23 cellular contexts compared by ENCODE assay signal in the genomic region with DNA sequence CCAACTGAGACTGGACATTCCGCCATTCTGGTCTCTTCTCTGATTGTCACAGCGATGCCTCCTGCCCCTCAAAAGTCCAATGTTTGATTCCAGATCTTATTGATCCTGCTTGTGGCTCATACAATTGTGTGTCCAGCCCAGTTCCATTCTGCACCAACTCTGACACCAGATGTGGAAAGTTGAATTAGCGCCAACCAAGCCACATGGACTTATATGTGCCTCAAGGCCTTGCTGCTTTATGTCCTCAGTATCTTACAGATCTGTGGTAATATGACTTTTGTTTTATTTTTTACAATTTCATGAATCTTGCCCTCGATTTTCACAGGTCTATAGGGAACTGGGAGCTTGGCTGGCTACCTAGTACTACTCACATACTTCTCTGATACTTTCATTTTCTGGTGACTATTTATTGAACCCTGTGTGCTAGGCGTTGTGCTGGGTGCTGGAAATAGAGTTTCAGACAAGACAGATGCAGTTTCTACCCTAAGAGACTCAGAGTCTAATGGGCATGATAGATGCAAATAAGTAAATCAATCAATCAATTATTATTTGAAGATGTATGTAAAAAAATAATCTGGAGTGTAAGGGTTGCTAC.
A peak's percentile ranks its signal among the peaks of the same experiment; 100 is the strongest.
DNase-seq lines count a peak whose midpoint lies in the region; ATAC-seq and TF ChIP-seq lines count a peak whose summit lies in the region.
"Had no signal": no experiment of that assay in that cellular context is flagged by ENCODE, and none has a peak within 500 bp of the region (broad histone marks: within the 10 kb centered on the region; RNA-seq: fewer than 3 reads in every experiment).

No MANE protein-coding gene starts in this region.

- H3F3A ChIP-seq in SK-N-SH (replicated peaks; ENCODE audit: insufficient read depth) (no peaks in the 10 kb centered on the region), neural progenitor cell (ENCODE audit: low read depth) (no peaks in the 10 kb centered on the region)

- H3K79me1 ChIP-seq in H9 (ENCODE audit: insufficient read depth, low read depth, low read length, poor library complexity, severe bottlenecking): no peaks in the 10 kb centered on the region

- H3K4me3 Mint-ChIP-seq in neural progenitor cell (no peak overlapping the region), H9 (no peak overlapping the region)
- H3K4me3 Mint-ChIP-seq: B cell; CD14-positive monocyte; HFFc6; IgD-negative memory B cell; T-helper 1 cell treated with Interleukin-12 subunit alpha and Interleukin-12 subunit beta and Interleukin-4 antibody, amounts not matched to agents 30 μg/mL and 1 μg/mL, for 36 hours had no signal

- no peaks in the 10 kb centered on the region for H3K23me2 ChIP-seq in H9 (ENCODE audit: insufficient read length, low read depth, low read length, poor library complexity, severe bottlenecking)

- peaks cover 15% of the 10 kb centered on the region for H3K9me3 Mint-ChIP-seq in neural progenitor cell
- H3K9me3 Mint-ChIP-seq in H9: no peaks in the 10 kb centered on the region; a peak in 2 of 5 replicates
- H3K9me3 Mint-ChIP-seq: IgD-negative memory B cell; T-helper 1 cell treated with Interleukin-12 subunit alpha and Interleukin-12 subunit beta and Interleukin-4 antibody, amounts not matched to agents 30 μg/mL and 1 μg/mL, for 36 hours had no signal

- no peaks in the 10 kb centered on the region for H4K20me1 ChIP-seq in SK-N-SH (ENCODE audit: insufficient read depth)
- no peaks in the 10 kb centered on the region for H4K20me1 ChIP-seq in neural progenitor cell (ENCODE audit: low read depth)
- no peaks in the 10 kb centered on the region for H4K20me1 ChIP-seq in H9 (ENCODE audit: control insufficient read depth, insufficient read depth, insufficient read length)

- DNase-seq in SK-N-SH (no peak), neural progenitor cell (ENCODE audit: low spot score) (no peak), suprapubic skin (ENCODE audit: low spot score in 2 of 2) (no peak), retina (no peak), H9 (no peak)
- DNase-seq: 8988T, DMS79 treated with DMSO at 0.1 percent for 48 hours, H7, HFFc6, Karpas-422, NCI-H1417, NCI-H187, NCI-H446 treated with DMSO at 0.1 percent for 48 hours, NCI-H526 treated with DMSO at 0.1 percent for 48 hours had no signal

- H3K9ac ChIP-seq in SK-N-SH: no peak overlapping the region
- no peak overlapping the region for H3K9ac ChIP-seq in neural progenitor cell
- H3K9ac ChIP-seq in H9 (ENCODE audit: extremely low read depth, insufficient read length, low read length): no peak overlapping the region

- H2BK120ac ChIP-seq in H9 (ENCODE audit: low read depth, low read length, poor library complexity, severe bottlenecking): no peak overlapping the region

- no peak overlapping the region for H4K5ac ChIP-seq in H9 (ENCODE audit: insufficient read length, low read depth, low read length)

- no peak for TF ChIP-seq POLR2A in suprapubic skin (IDR thresholded peaks at IDR 0.05)

- no peak overlapping the region for H2BK15ac ChIP-seq in H9 (ENCODE audit: low read depth, low read length)

- H3K4me1 ChIP-seq in SK-N-SH (ENCODE audit: control insufficient read depth in 1 of 2, insufficient read depth in 2 of 2, low read depth in 1 of 2, low read length in 1 of 2): peaks cover 0 to 3% of the 10 kb centered on the region in 2 experiments; a peak in 1 of 4 replicates
- H3K4me1 ChIP-seq in neural progenitor cell: no peaks in the 10 kb centered on the region
- H3K4me1 ChIP-seq in suprapubic skin: no peaks in the 10 kb centered on the region
- no peaks in the 10 kb centered on the region for H3K4me1 ChIP-seq in H9 (ENCODE audit: insufficient read depth, low read length)
- H3K4me1 ChIP-seq: SJSA1 had no signal

- TF ChIP-seq CTCF in SK-N-SH (IDR thresholded peaks at IDR 0.05) (no peak), VCaP (conservative IDR thresholded peaks at IDR 0.05) (no peak), neural progenitor cell (IDR thresholded peaks at IDR 0.05) (no peak), suprapubic skin (IDR thresholded peaks at IDR 0.05) (no peak), H9 (conservative IDR thresholded peaks at IDR 0.05) (no peak)

- H3K27ac Mint-ChIP-seq in neural progenitor cell (peak overlapping the region; percentile 39), H9 (peak overlapping the region in 1 of 3 experiments; percentile 29; a peak in 1 of 7 replicates)
- H3K27ac Mint-ChIP-seq: B cell; CD14-positive monocyte; HFFc6; IgD-negative memory B cell; T-helper 1 cell treated with Interleukin-12 subunit alpha and Interleukin-12 subunit beta and Interleukin-4 antibody, amounts not matched to agents 30 μg/mL and 1 μg/mL, for 36 hours had no signal

- H3K23ac ChIP-seq in H9 (ENCODE audit: insufficient read length, low read depth, low read length): no peak overlapping the region

- no peak overlapping the region for H3T11ph ChIP-seq in H9 (ENCODE audit: low read length)

- H3K27ac ChIP-seq in SK-N-SH (ENCODE audit: low read depth in 2 of 2, low read length in 1 of 2): no peak overlapping the region
- H3K27ac ChIP-seq in VCaP: peak overlapping the region; percentile 70
- no peak overlapping the region for H3K27ac ChIP-seq in neural progenitor cell
- H3K27ac ChIP-seq in suprapubic skin: no peak overlapping the region
- H3K27ac ChIP-seq in H9 (ENCODE audit: insufficient read length, low read depth, low read length): no peak overlapping the region
- H3K27ac ChIP-seq: SJSA1 had no signal

- no peak overlapping the region for H2BK5ac ChIP-seq in H9 (ENCODE audit: insufficient read length, low read length)

- POLR2A ChIA-PET in SK-N-SH (lab: Yijun Ruan, JAX): no interaction called here

- H3K9me3 ChIP-seq in SK-N-SH: no peaks in the 10 kb centered on the region
- H3K9me3 ChIP-seq in neural progenitor cell (ENCODE audit: low read depth): no peaks in the 10 kb centered on the region
- H3K9me3 ChIP-seq in suprapubic skin: no peaks in the 10 kb centered on the region
- H3K9me3 ChIP-seq in H9 (ENCODE audit: control insufficient read depth, low read depth, low read length): no peaks in the 10 kb centered on the region

- WGBS in SK-N-SH (ENCODE audit: low lambda C conversion rate): 65% methylated on average over 5 of the region's 5 CpGs
- WGBS in suprapubic skin: 90% methylated on average over 5 of the region's 5 CpGs
- no CpG with 5 or more reads among the region's 5 CpGs for WGBS in H9 (ENCODE audit: extremely low coverage, insufficient read length, low lambda C conversion rate)

- TF ChIP-seq RAD21 in SK-N-SH (IDR thresholded peaks at IDR 0.05; ENCODE audit: low read length): no peak

- H4K91ac ChIP-seq in H9 (ENCODE audit: insufficient read length, low read depth, low read length): no peak overlapping the region

- no peaks in the 10 kb centered on the region for H3K36me3 ChIP-seq in SK-N-SH (replicated peaks in 1 of 2; ENCODE audit: control insufficient read depth in 1 of 2, insufficient read depth in 2 of 2, low read length in 1 of 2)
- H3K36me3 ChIP-seq in neural progenitor cell: no peaks in the 10 kb centered on the region
- no peaks in the 10 kb centered on the region for H3K36me3 ChIP-seq in suprapubic skin
- H3K36me3 ChIP-seq: SJSA1 had no signal

- ATAC-seq in SK-N-SH treated with all-trans-retinoic acid at 6 μM for 48 hours (no peak), GM21526 (IDR thresholded peaks at IDR 0.05; ENCODE audit: low FRiP score, unreplicated experiment) (peak; percentile 47)
- ATAC-seq: Right ventricle myocardium inferior had no signal

- no peak overlapping the region for H2AK5ac ChIP-seq in H9 (ENCODE audit: insufficient read length, low read length)

- H3K27me3 ChIP-seq in SK-N-SH (ENCODE audit: insufficient read depth) (no peaks in the 10 kb centered on the region), neural progenitor cell (no peaks in the 10 kb centered on the region), suprapubic skin (no peaks in the 10 kb centered on the region), H9 (ENCODE audit: insufficient read depth, low read length) (no peaks in the 10 kb centered on the region)
- H3K27me3 ChIP-seq: SJSA1 had no signal

- H3K4me3 ChIP-seq in SK-N-SH (ENCODE audit: low read depth in 2 of 2, low read length in 1 of 2) (no peak overlapping the region), neural progenitor cell (no peak overlapping the region), suprapubic skin (no peak overlapping the region)
- H3K4me3 ChIP-seq: SJSA1 had no signal

- no peak overlapping the region for H2AFZ ChIP-seq in SK-N-SH (ENCODE audit: low read depth)
- peak overlapping the region; percentile 55 for H2AFZ ChIP-seq in neural progenitor cell (replicated peaks)
- no peak overlapping the region for H2AFZ ChIP-seq in H9 (ENCODE audit: low read length)

- H3K56ac ChIP-seq in H9 (ENCODE audit: insufficient read length, low read depth, low read length): no peak overlapping the region

- H3K79me2 ChIP-seq in SK-N-SH (ENCODE audit: insufficient read depth) (no peaks in the 10 kb centered on the region), neural progenitor cell (ENCODE audit: low read depth) (no peaks in the 10 kb centered on the region), H9 (ENCODE audit: insufficient read depth, low read length) (no peaks in the 10 kb centered on the region)

- no peak overlapping the region for H3K4me2 ChIP-seq in SK-N-SH
- no peak overlapping the region for H3K4me2 ChIP-seq in neural progenitor cell
- H3K4me2 ChIP-seq in H9 (ENCODE audit: insufficient read depth, insufficient read length, low read length): no peak overlapping the region

- CTCF ChIA-PET in SK-N-SH (lab: Yijun Ruan, JAX): interaction anchor here (0.6 kb wide), 1 partner anchor 35 kb away, joined by 3 read pairs; no protein-coding TSS in a partner anchor

- H3K18ac ChIP-seq in H9 (ENCODE audit: insufficient read length, low read depth, low read length): no peak overlapping the region

- peak in 1 of 2 experiments; percentile 52; a peak in 1 of 4 replicates for TF ChIP-seq EP300 in SK-N-SH (IDR thresholded peaks at IDR 0.05; ENCODE audit: borderline replicate concordance in 1 of 2, low read depth in 1 of 2, low read length in 1 of 2)
- TF ChIP-seq EP300 in suprapubic skin (IDR thresholded peaks at IDR 0.05): no peak

- H4K8ac ChIP-seq in H9 (replicated peaks; ENCODE audit: insufficient read length, low read depth, low read length): no peak overlapping the region

- H2BK12ac ChIP-seq in H9 (ENCODE audit: insufficient read length, low read depth, low read length): no peak overlapping the region

- H3K4me1 Mint-ChIP-seq in neural progenitor cell (peaks cover 7% of the 10 kb centered on the region), H9 (no peaks in the 10 kb centered on the region)
- H3K4me1 Mint-ChIP-seq: B cell, CD14-positive monocyte had no signal

- H3K14ac ChIP-seq in H9 (ENCODE audit: insufficient read depth, low read length): no peak overlapping the region

- no peak overlapping the region for H2BK20ac ChIP-seq in H9 (ENCODE audit: low read depth, low read length, poor library complexity, severe bottlenecking)

- no peaks in the 10 kb centered on the region for H3K27me3 Mint-ChIP-seq in neural progenitor cell (ENCODE audit: insufficient read depth, low read depth)
- no peaks in the 10 kb centered on the region for H3K27me3 Mint-ChIP-seq in H9 (ENCODE audit: low read depth)
- H3K27me3 Mint-ChIP-seq: B cell, IgD-negative memory B cell had no signal

- H3K4ac ChIP-seq in H9 (ENCODE audit: low read depth, low read length): no peak overlapping the region

- H3K36me3 Mint-ChIP-seq in neural progenitor cell (peaks cover 5% of the 10 kb centered on the region), H9 (ENCODE audit: insufficient read depth in 1 of 3, low read depth in 3 of 3) (no peaks in the 10 kb centered on the region)
- H3K36me3 Mint-ChIP-seq: CD14-positive monocyte, IgD-negative memory B cell had no signal

- H3K9me2 ChIP-seq in SK-N-SH: no peaks in the 10 kb centered on the region
